In genomic region chr3:57557088-57557537, GRCh38 we compare ENCODE assay signal across 8 cellular contexts. TPM values are rescaled to one million over a fixed set of nuclear protein-coding genes. Genes with fewer than 3 reads are reported as not detected.
DNase-seq lines count a peak whose midpoint lies in the region; ATAC-seq and TF ChIP-seq lines count a peak whose summit lies in the region.

No MANE protein-coding gene starts in this region.

- peak overlapping the region; percentile 93 to 100 (median 99) for H3K9ac ChIP-seq in subcutaneous abdominal adipose tissue (ENCODE audit: low read length in 5 of 5)

- H3K36me3 Mint-ChIP-seq in WTC11: peaks cover 15% of the 10 kb centered on the region
- H3K36me3 Mint-ChIP-seq in dendritic cell treated with granulocyte-macrophage colony-stimulating factor and Interleukin-4, amounts not matched to agents 40 ng/mL and 50 ng/mL, for 4 days (ENCODE audit: low read depth): peaks cover 51% of the 10 kb centered on the region
- H3K36me3 Mint-ChIP-seq in mesothelial cell of epicardium: peaks cover 3% of the 10 kb centered on the region

- H3K9me3 Mint-ChIP-seq in WTC11: no peaks in the 10 kb centered on the region
- no peaks in the 10 kb centered on the region for H3K9me3 Mint-ChIP-seq in dendritic cell treated with granulocyte-macrophage colony-stimulating factor and Interleukin-4, amounts not matched to agents 40 ng/mL and 50 ng/mL, for 4 days
- H3K9me3 Mint-ChIP-seq in mesothelial cell of epicardium: no peaks in the 10 kb centered on the region

- H3K36me3 ChIP-seq in subcutaneous abdominal adipose tissue (ENCODE audit: control insufficient read depth in 5 of 5, insufficient read depth in 5 of 5, low read length in 5 of 5): peaks cover 5 to 9% (median 6%) of the 10 kb centered on the region in 5 donors

- no peaks in the 10 kb centered on the region for H3K9me3 ChIP-seq in subcutaneous abdominal adipose tissue (ENCODE audit: control insufficient read depth in 5 of 5, low read length in 5 of 5)

- POLR2A ChIA-PET in WTC11 (lab: Charles Lee): interaction anchor here (1.3 to 2.0 kb wide), 2 partner anchors 40 to 160 kb away, joined by 3 to 7 read pairs; partner anchors contain the start of gene ARF4

- peak; percentile 50 for TF ChIP-seq POLR2A in GM15510 (IDR thresholded peaks at IDR 0.05; ENCODE audit: borderline replicate concordance, extremely low read depth, insufficient read length)

- CTCF ChIA-PET in WTC11 (lab: Charles Lee): interaction anchor here (0.7 to 2.1 kb wide), 4 partner anchors 8 to 160 kb away, joined by 3 to 13 read pairs (median 4); partner anchors contain the start of gene DNAH12

- H3K4me3 ChIP-seq in HL-60 (replicated peaks; ENCODE audit: insufficient read depth, low read length): peak overlapping the region; percentile 96
- peak overlapping the region; percentile 89 to 100 (median 93) for H3K4me3 ChIP-seq in subcutaneous abdominal adipose tissue (ENCODE audit: low read depth in 1 of 5, low read length in 5 of 5)

- H3K4me3 Mint-ChIP-seq in WTC11 (peak overlapping the region; percentile 95), mesothelial cell of epicardium (peak overlapping the region; percentile 92)
- H3K4me3 Mint-ChIP-seq in dendritic cell treated with granulocyte-macrophage colony-stimulating factor and Interleukin-4, amounts not matched to agents 40 ng/mL and 50 ng/mL, for 4 days: peak overlapping the region; percentile 90

- H3K27ac Mint-ChIP-seq in WTC11: peak overlapping the region; percentile 41; the same call in 1 of the 2 replicates
- peak overlapping the region; percentile 96 for H3K27ac Mint-ChIP-seq in dendritic cell treated with granulocyte-macrophage colony-stimulating factor and Interleukin-4, amounts not matched to agents 40 ng/mL and 50 ng/mL, for 4 days
- H3K27ac Mint-ChIP-seq in mesothelial cell of epicardium: peak overlapping the region; percentile 99

- peak overlapping the region; percentile 95 for H3K27ac ChIP-seq in HL-60 (replicated peaks)
- peak overlapping the region; percentile 9 for H3K27ac ChIP-seq in subcutaneous abdominal adipose tissue (ENCODE audit: low read depth, low read length)

- H3K4me1 ChIP-seq in subcutaneous abdominal adipose tissue (ENCODE audit: control insufficient read depth in 5 of 5, insufficient read depth in 5 of 5, low read length in 5 of 5): peaks cover 6 to 40% (median 39%) of the 10 kb centered on the region in 5 donors

- ATAC-seq in WTC11 (peak; percentile 19), HG03108 (IDR thresholded peaks at IDR 0.05; ENCODE audit: unreplicated experiment) (no peak), HG02840 (IDR thresholded peaks at IDR 0.05; ENCODE audit: low FRiP score, unreplicated experiment) (no peak)

- no peak for TF ChIP-seq CTCF in HL-60 (IDR thresholded peaks at IDR 0.05; ENCODE audit: insufficient read depth, low read length)
- no peak for TF ChIP-seq CTCF in WTC11 (IDR thresholded peaks at IDR 0.05)
- TF ChIP-seq CTCF in mesothelial cell of epicardium (IDR thresholded peaks at IDR 0.05; ENCODE audit: unreplicated experiment): no peak

- peaks cover 10% of the 10 kb centered on the region for H3K27me3 Mint-ChIP-seq in WTC11 (ENCODE audit: low read depth)
- H3K27me3 Mint-ChIP-seq in dendritic cell treated with granulocyte-macrophage colony-stimulating factor and Interleukin-4, amounts not matched to agents 40 ng/mL and 50 ng/mL, for 4 days: no peaks in the 10 kb centered on the region
- H3K27me3 Mint-ChIP-seq in mesothelial cell of epicardium (ENCODE audit: low read depth): no peaks in the 10 kb centered on the region

- peak in 1 of 2 experiments; percentile 40 for DNase-seq in HL-60 (ENCODE audit: low read depth in 1 of 2, low spot score in 1 of 2)
- DNase-seq in WTC11 (ENCODE audit: low spot score): peak; percentile 17
- DNase-seq in mesothelial cell of epicardium (ENCODE audit: low spot score in 2 of 2, unreplicated experiment in 2 of 2): no peak

- intact Hi-C loops in dendritic cell treated with granulocyte-macrophage colony-stimulating factor and Interleukin-4, amounts not matched to agents 40 ng/mL and 50 ng/mL, for 4 days (cut with micrococcal nuclease): loop anchor here (2.0 to 10.0 kb wide), 3 partner anchors 135 to 392 kb away; partner anchors contain the start of genes DENND6A, IL17RD and SLMAP

- no peaks in the 10 kb centered on the region for H3K27me3 ChIP-seq in HL-60 (ENCODE audit: insufficient read depth, poor library complexity, severe bottlenecking)
- no peaks in the 10 kb centered on the region for H3K27me3 ChIP-seq in subcutaneous abdominal adipose tissue (ENCODE audit: control insufficient read depth in 5 of 5, insufficient read depth in 4 of 5, low read length in 5 of 5)

- H3K4me1 Mint-ChIP-seq in WTC11: peaks cover 18% of the 10 kb centered on the region
- peaks cover 33% of the 10 kb centered on the region for H3K4me1 Mint-ChIP-seq in dendritic cell treated with granulocyte-macrophage colony-stimulating factor and Interleukin-4, amounts not matched to agents 40 ng/mL and 50 ng/mL, for 4 days (ENCODE audit: low read depth)
- H3K4me1 Mint-ChIP-seq in mesothelial cell of epicardium: peaks cover 29% of the 10 kb centered on the region

TF ChIP-seq in WTC11, 78 proteins besides CTCF, POLR2A, EP300 and RAD21:
- TF ChIP-seq EMX1 (CRISPR knock-in tag; IDR thresholded peaks at IDR 0.05) (no peak), ESRRA (CRISPR knock-in tag; IDR thresholded peaks at IDR 0.05; ENCODE audit: borderline replicate concordance) (no peak), MAX (CRISPR knock-in tag; IDR thresholded peaks at IDR 0.05) (no peak), ZMAT4 (CRISPR knock-in tag; IDR thresholded peaks at IDR 0.05) (no peak), FOXP4 (CRISPR knock-in tag; IDR thresholded peaks at IDR 0.05) (no peak), HMGA2 (CRISPR knock-in tag; IDR thresholded peaks at IDR 0.05) (no peak), ATF1 (CRISPR knock-in tag; IDR thresholded peaks at IDR 0.05) (no peak), ZBTB21 (CRISPR knock-in tag; IDR thresholded peaks at IDR 0.05; ENCODE audit: borderline replicate concordance) (no peak), E2F1 (CRISPR knock-in tag; IDR thresholded peaks at IDR 0.05) (no peak), CBFB (CRISPR knock-in tag; IDR thresholded peaks at IDR 0.05; ENCODE audit: low read depth) (no peak), E2F5 (CRISPR knock-in tag; IDR thresholded peaks at IDR 0.05) (no peak)

RNA-seq across cellular contexts. Expression of gene PDE12, which starts 1.0 kb away (rescaled TPM):
- total RNA-seq in WTC11 (2021) (16.2 to 16.9 TPM (median 16.4 TPM) in 3 replicates), mesothelial cell of epicardium (15.2 to 17.6 TPM (median 17.3 TPM) in 3 replicates)

RNA-seq across cellular contexts. Expression of gene DNAH12, which starts 13.0 kb away (rescaled TPM):
- 0.02 TPM in 1 of 3 replicates, not detected in the others for total RNA-seq in WTC11 (2021)
- 0.29 to 0.60 TPM (median 0.43 TPM) in 3 replicates for total RNA-seq in mesothelial cell of epicardium

RNA-seq across cellular contexts. Expression of gene ARF4, which starts 40.0 kb away (rescaled TPM):
- total RNA-seq in WTC11 (2021) (117 to 118 TPM (median 117 TPM) in 3 replicates), mesothelial cell of epicardium (165 to 177 TPM (median 167 TPM) in 3 replicates)

Comparison
In these comparisons a context has a peak if more than half of its experiments do, and no peak if none do; other contexts are left out.
1. H3K27ac Mint-ChIP-seq: peak in every context shown above with its lines; median percentile 99 in mesothelial cell of epicardium; 96 in dendritic cell treated with granulocyte-macrophage colony-stimulating factor and Interleukin-4, amounts not matched to agents 40 ng/mL and 50 ng/mL, for 4 days; 41 in WTC11.